In genomic region chr7:3003936-3004335, GRCh38 we compare ENCODE assay signal across 14 cellular contexts. TPM values are rescaled to one million over a fixed set of nuclear protein-coding genes. Genes with fewer than 3 reads are reported as not detected.
"Had no signal": no experiment of that assay in that cellular context is flagged by ENCODE, and none has a peak within 500 bp of the region (broad histone marks: within the 10 kb centered on the region; RNA-seq: fewer than 3 reads in every experiment).

No MANE protein-coding gene starts in this region.

- DNase-seq: activated CD4-positive, CD25-positive, alpha-beta regulatory T cell; activated effector memory CD4-positive, alpha-beta T cell treated with anti-CD3 and anti-CD28 coated beads, Interleukin-2, amount 50 U/mL, for 16 hours; colonic mucosa; left ventricle myocardium superior; mesenchymal stem cell; ovary; right lobe of liver; stimulated activated CD4-positive, alpha-beta T cell treated with anti-CD3 and anti-CD28 coated beads, Interleukin-4, amount 100 ng/mL, for 4 hours; stimulated activated CD8-positive, alpha-beta memory T cell treated with anti-CD3 and anti-CD28 coated beads, Interleukin-4, amount 100 ng/mL, for 48 hours; stomach; testis had no signal

- ATAC-seq: esophagus mucosa, left ventricle myocardium superior, right lobe of liver had no signal

RNA-seq across cellular contexts. Expression of gene CARD11, which starts 39.7 kb away (rescaled TPM):
- polyA plus RNA-seq: cardiac muscle cell, neural cell had no signal
